12 cellular contexts compared by ENCODE assay signal in the genomic region with DNA sequence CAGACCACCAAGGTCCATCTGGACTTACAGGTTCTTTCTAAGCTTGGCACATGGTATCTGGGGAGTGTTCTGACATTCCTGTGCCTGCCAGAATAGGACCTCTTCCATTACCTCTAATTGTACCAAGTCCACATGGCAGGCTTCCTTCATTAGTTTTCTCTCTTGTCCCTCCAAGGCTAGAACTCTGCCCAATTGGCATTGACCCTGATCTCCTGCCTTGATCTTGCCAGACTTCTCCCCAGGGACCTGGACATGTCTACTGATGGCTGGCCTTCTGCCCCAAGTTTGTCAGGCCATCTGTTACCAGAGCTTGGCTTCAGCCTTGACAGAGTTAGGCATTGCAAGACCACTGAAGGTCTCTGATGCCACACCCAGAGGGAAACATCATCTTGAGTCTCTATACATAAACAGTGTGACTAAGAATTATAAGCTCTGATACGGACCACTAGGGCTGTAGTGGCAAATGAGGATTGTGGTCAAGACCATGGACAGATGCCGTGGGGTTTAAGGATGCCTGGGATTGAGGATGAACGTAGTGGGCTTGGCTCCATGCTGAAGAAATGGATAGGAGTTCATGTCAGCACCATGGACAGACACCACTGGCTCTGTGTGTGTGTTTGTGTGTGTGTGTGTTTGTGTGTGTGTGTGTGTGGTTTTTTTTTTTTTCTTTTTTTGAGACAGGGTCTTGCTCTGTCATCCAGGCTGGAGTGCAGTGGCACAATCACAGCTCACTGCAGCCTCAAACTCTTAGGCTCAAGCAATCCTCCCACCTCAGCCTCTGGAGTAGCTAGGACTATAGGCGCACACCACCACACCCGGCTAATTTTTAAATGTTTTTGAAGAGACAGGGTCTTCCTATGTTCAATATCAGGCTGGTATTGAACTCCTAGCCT. TPM values are rescaled to one million over a fixed set of nuclear protein-coding genes. Genes with fewer than 3 reads are reported as not detected.
DNase-seq lines count a peak whose midpoint lies in the region; ATAC-seq and TF ChIP-seq lines count a peak whose summit lies in the region.
"Had no signal": no experiment of that assay in that cellular context is flagged by ENCODE, and none has a peak within 500 bp of the region (broad histone marks: within the 10 kb centered on the region; RNA-seq: fewer than 3 reads in every experiment).

No MANE protein-coding gene starts in this region.

- DNase-seq in ELF-1 (ENCODE audit: low read depth, low spot score) (peak; percentile 84), LNCaP clone FGC (ENCODE audit: low read depth) (peak; percentile 36), cardiac fibroblast (ENCODE audit: low read depth in 2 of 2) (peak; percentile 64 to 74), left lung (no peak), WERI-Rb-1 (no peak)
- no peak for DNase-seq in activated CD4-positive, alpha-beta T cell treated with anti-CD3 and anti-CD28 coated beads for 48 hours
- DNase-seq: activated naive CD8-positive, alpha-beta T cell treated with anti-CD3 and anti-CD28 coated beads, Interleukin-2, amount 10 ng/mL, durations not matched to agents 7 days and 5 days; heart left ventricle; NCI-H748 treated with DMSO at 0.1 percent for 48 hours; occipital lobe had no signal

- no peak overlapping the region for H3K4me3 ChIP-seq in LNCaP clone FGC (ENCODE audit: low read depth, low read length)
- no peak overlapping the region for H3K4me3 ChIP-seq in cardiac fibroblast (replicated peaks in 1 of 2; ENCODE audit: low read depth in 2 of 2, low read length in 2 of 2)
- H3K4me3 ChIP-seq in left lung: no peak overlapping the region
- no peak overlapping the region for H3K4me3 ChIP-seq in WERI-Rb-1 (ENCODE audit: low read depth, low read length)
- H3K4me3 ChIP-seq: heart left ventricle had no signal

- H3K27me3 ChIP-seq in left lung (peaks cover 0 to 28% of the 10 kb centered on the region in 2 donors), WERI-Rb-1 (ENCODE audit: insufficient read depth, low read depth, severe bottlenecking) (no peaks in the 10 kb centered on the region)

- no peaks in the 10 kb centered on the region for H3K36me3 ChIP-seq in left lung
- no peaks in the 10 kb centered on the region for H3K36me3 ChIP-seq in WERI-Rb-1
- H3K36me3 ChIP-seq: heart left ventricle had no signal

- ATAC-seq in left lung (peak; percentile 54), HG03095 (IDR thresholded peaks at IDR 0.05; ENCODE audit: unreplicated experiment) (no peak), GM19397 (IDR thresholded peaks at IDR 0.05; ENCODE audit: unreplicated experiment) (no peak)
- ATAC-seq: heart left ventricle had no signal

- H3K27ac ChIP-seq in left lung (no peak overlapping the region), WERI-Rb-1 (no peak overlapping the region)
- H3K27ac ChIP-seq: heart left ventricle had no signal

- intact Hi-C loops in left lung (cut with DNase I): no loop called here

- H3K4me1 ChIP-seq in left lung: no peaks in the 10 kb centered on the region
- H3K4me1 ChIP-seq: heart left ventricle had no signal

- no peaks in the 10 kb centered on the region for H3K9me3 ChIP-seq in left lung
- H3K9me3 ChIP-seq in WERI-Rb-1 (ENCODE audit: severe bottlenecking): no peaks in the 10 kb centered on the region
- H3K9me3 ChIP-seq: heart left ventricle had no signal

- no peak for TF ChIP-seq CTCF in LNCaP clone FGC (IDR thresholded peaks at IDR 0.05; ENCODE audit: control insufficient read depth, extremely low read depth, insufficient read depth)
- TF ChIP-seq CTCF in cardiac fibroblast (IDR thresholded peaks at IDR 0.05; ENCODE audit: low read depth, low read length): no peak
- no peak for TF ChIP-seq CTCF in left lung (IDR thresholded peaks at IDR 0.05)
- no peak for TF ChIP-seq CTCF in WERI-Rb-1 (IDR thresholded peaks at IDR 0.05; ENCODE audit: low read depth, low read length)

RNA-seq across cellular contexts. Expression of a gene that starts 19.5 kb away (rescaled TPM):
- 10 to 100 TPM; 48.4 to 73.1 TPM for total RNA-seq in left lung

RNA-seq across cellular contexts. Expression of a gene that starts 57.9 kb away (rescaled TPM):
- total RNA-seq in left lung: 10 to 100 TPM; 15.3 to 16.1 TPM

Comparison
In these comparisons a context has a peak if more than half of its experiments do, and no peak if none do; other contexts are left out.
1. DNase-seq: peak in ELF-1 (single experiment), LNCaP clone FGC (single experiment) and cardiac fibroblast (2 of 2); none in left lung (0 of 2), activated CD4-positive, alpha-beta T cell treated with anti-CD3 and anti-CD28 coated beads for 48 hours (single experiment) and WERI-Rb-1 (single experiment).